ENCODE assay signal across 15 cellular contexts in genomic region chr3:66554178-66554577, GRCh38. TPM values are rescaled to one million over a fixed set of nuclear protein-coding genes. Genes with fewer than 3 reads are reported as not detected.
A peak's percentile ranks its signal among the peaks of the same experiment; 100 is the strongest.
DNase-seq lines count a peak whose midpoint lies in the region; ATAC-seq, FAIRE-seq and TF ChIP-seq lines count a peak whose summit lies in the region.
"Had no signal": no experiment of that assay in that cellular context is flagged by ENCODE, and none has a peak within 500 bp of the region (broad histone marks: within the 10 kb centered on the region; RNA-seq: fewer than 3 reads in every experiment).

No MANE protein-coding gene starts in this region.

- no peak overlapping the region for H2BK20ac ChIP-seq in IMR-90 (ENCODE audit: low read depth, low read length)

- peaks cover 6% of the 10 kb centered on the region for H3K9me1 ChIP-seq in IMR-90 (ENCODE audit: insufficient read depth, low read length)

- H3K4me1 ChIP-seq in IMR-90 (ENCODE audit: control insufficient read depth, insufficient read depth, low read length) (no peaks in the 10 kb centered on the region), gastroesophageal sphincter (peaks cover 0 to 21% (median 0%) of the 10 kb centered on the region in 3 donors), trophoblast cell (ENCODE audit: control insufficient read depth in 1 of 2, insufficient read depth in 2 of 2, low read length in 2 of 2) (no peaks in the 10 kb centered on the region)
- H3K4me1 ChIP-seq: BE2C, gastrocnemius medialis had no signal

- no peak overlapping the region for H4K12ac ChIP-seq in trophoblast cell (ENCODE audit: low read depth, low read length)

- H2BK120ac ChIP-seq in IMR-90 (ENCODE audit: low read depth, low read length) (no peak overlapping the region; the same call in 1 of the 2 replicates), trophoblast cell (ENCODE audit: insufficient read depth, low read length, poor library complexity) (no peak overlapping the region)

- no peak overlapping the region for H3K4me3 ChIP-seq in IMR-90 (ENCODE audit: insufficient read depth, low read depth, low read length)
- H3K4me3 ChIP-seq in bronchial epithelial cell (ENCODE audit: low read depth, low read length), result no peak overlapping the region
- no peak overlapping the region for H3K4me3 ChIP-seq in gastroesophageal sphincter
- H3K4me3 ChIP-seq in trophoblast cell (ENCODE audit: low read depth, low read length), result no peak overlapping the region
- H3K4me3 ChIP-seq: gastrocnemius medialis had no signal

- no TSS peak for BruUV-seq in IMR-90 (replicated peaks; lab: Mats Ljungman, UMichigan)

- H4K91ac ChIP-seq in IMR-90 (ENCODE audit: insufficient read depth, low read depth, low read length), result no peak overlapping the region
- no peak overlapping the region for H4K91ac ChIP-seq in trophoblast cell (ENCODE audit: low read depth, low read length)

- H3K79me2 ChIP-seq in trophoblast cell (ENCODE audit: control insufficient read depth, insufficient read depth, low read length, poor library complexity), result no peaks in the 10 kb centered on the region

- H3K18ac ChIP-seq in IMR-90 (ENCODE audit: low read depth, low read length) (no peak overlapping the region), trophoblast cell (ENCODE audit: low read length) (no peak overlapping the region)

- POLR2A ChIA-PET in IMR-90 (lab: Charles Lee; ENCODE audit: unreplicated experiment), result no interaction called here

- intact Hi-C loops in IMR-90 (cut with micrococcal nuclease), result no loop called here

- H2AFZ ChIP-seq in IMR-90 (replicated peaks; ENCODE audit: low read length, poor library complexity), result no peak overlapping the region
- no peak overlapping the region for H2AFZ ChIP-seq in trophoblast cell (ENCODE audit: insufficient read depth, low read length, poor library complexity)

- CTCF ChIA-PET in IMR-90 (lab: Yijun Ruan, JAX), result no interaction called here

- H3K14ac ChIP-seq in IMR-90 (replicated peaks; ENCODE audit: low read depth, low read length) (no peak overlapping the region), trophoblast cell (ENCODE audit: low read length) (no peak overlapping the region)

- no peak for TF ChIP-seq RAD21 in IMR-90 (IDR thresholded peaks at IDR 0.05; ENCODE audit: low read length)

- dilution Hi-C loops in IMR-90 (cut with HindIII; ENCODE audit: low sequenced_read_pairs, unreplicated experiment), result no loop called here

- peak; percentile 8 for DNase-seq in AG09319 (ENCODE audit: extremely low read depth, low read depth)
- peak; percentile 65 for DNase-seq in IMR-90
- peak; percentile 30 for DNase-seq in bronchial epithelial cell (ENCODE audit: low read depth)
- peak; percentile 55 for DNase-seq in iris pigment epithelial cell (ENCODE audit: low read depth)
- DNase-seq in superior temporal gyrus (ENCODE audit: extremely low spot score), result no peak
- DNase-seq in trophoblast cell, result no peak
- no peak for DNase-seq in kidney tubule cell (ENCODE audit: low spot score)
- DNase-seq: activated gamma-delta T cell; BE2C; DMS79; gastrocnemius medialis; KG1; stimulated activated CD4-positive, alpha-beta T cell treated with anti-CD3 and anti-CD28 coated beads, Interleukin-4, amount 100 ng/mL, for 4 hours had no signal

- ATAC-seq in IMR-90 (ENCODE audit: low read depth) (peak; percentile 40), gastroesophageal sphincter (no peak)
- ATAC-seq: gastrocnemius medialis, HCT116 had no signal

- H2AK5ac ChIP-seq in IMR-90 (ENCODE audit: low read depth, low read length), result no peak overlapping the region
- H2AK5ac ChIP-seq in trophoblast cell (ENCODE audit: low read length), result no peak overlapping the region

- H3K23ac ChIP-seq in IMR-90 (ENCODE audit: low read depth, low read length) (no peak overlapping the region), trophoblast cell (ENCODE audit: low read length) (no peak overlapping the region)

- no peak overlapping the region for H2BK12ac ChIP-seq in trophoblast cell (ENCODE audit: low read length)

- TF ChIP-seq POLR2A in IMR-90 (IDR thresholded peaks at IDR 0.05; ENCODE audit: low read depth, low read length), result no peak
- no peak for TF ChIP-seq POLR2A in gastroesophageal sphincter (IDR thresholded peaks at IDR 0.05)

- TF ChIP-seq EP300 in gastroesophageal sphincter (IDR thresholded peaks at IDR 0.05), result no peak

- H3K27ac ChIP-seq in IMR-90 (ENCODE audit: insufficient read depth, low read length) (no peak overlapping the region), gastroesophageal sphincter (no peak overlapping the region), trophoblast cell (ENCODE audit: low read depth, low read length) (no peak overlapping the region)
- H3K27ac ChIP-seq: gastrocnemius medialis had no signal

- H3K27me3 ChIP-seq in IMR-90 (ENCODE audit: control insufficient read depth, insufficient read depth, low read length), result no peaks in the 10 kb centered on the region
- H3K27me3 ChIP-seq in bronchial epithelial cell (ENCODE audit: control insufficient read depth, insufficient read depth, low read length), result no peaks in the 10 kb centered on the region
- no peaks in the 10 kb centered on the region for H3K27me3 ChIP-seq in gastroesophageal sphincter
- no peaks in the 10 kb centered on the region for H3K27me3 ChIP-seq in trophoblast cell (ENCODE audit: insufficient read depth, low read length)
- H3K27me3 ChIP-seq: BE2C, gastrocnemius medialis had no signal

- peak overlapping the region; percentile 53; the same call in 1 of the 2 replicates for H3K4me2 ChIP-seq in IMR-90 (ENCODE audit: low read depth, low read length)
- H3K4me2 ChIP-seq in trophoblast cell (ENCODE audit: low read length), result no peak overlapping the region

- no peak overlapping the region for H3K9ac ChIP-seq in IMR-90 (ENCODE audit: low read depth, low read length)
- H3K9ac ChIP-seq in trophoblast cell (ENCODE audit: low read length), result no peak overlapping the region

- peak overlapping the region; percentile 40 for H2BK5ac ChIP-seq in IMR-90 (ENCODE audit: low read depth, low read length, poor library complexity, severe bottlenecking)
- H2BK5ac ChIP-seq in trophoblast cell (ENCODE audit: low read depth, low read length, poor library complexity), result no peak overlapping the region

- H4K8ac ChIP-seq in IMR-90 (ENCODE audit: low read depth in 2 of 2, low read length in 2 of 2) (no peak overlapping the region; a peak in 1 of 4 replicates), trophoblast cell (ENCODE audit: low read depth, low read length) (no peak overlapping the region)

- in situ Hi-C loops in IMR-90 (cut with MboI; ENCODE audit: low sequenced_read_pairs), result no loop called here

- no peaks in the 10 kb centered on the region for H4K20me1 ChIP-seq in IMR-90 (ENCODE audit: insufficient read depth, low read length)

- H4K5ac ChIP-seq in IMR-90 (ENCODE audit: low read depth, low read length), result no peak overlapping the region

- no peak overlapping the region for H2AK9ac ChIP-seq in IMR-90 (replicated peaks; ENCODE audit: low read depth, low read length, poor library complexity)

- no peaks in the 10 kb centered on the region for H3K79me1 ChIP-seq in IMR-90 (ENCODE audit: low read depth in 1 of 2, low read length in 2 of 2)
- no peaks in the 10 kb centered on the region for H3K79me1 ChIP-seq in trophoblast cell (ENCODE audit: low read length)

- H3K36me3 ChIP-seq in IMR-90 (ENCODE audit: control insufficient read depth, insufficient read depth, low read length) (no peaks in the 10 kb centered on the region), bronchial epithelial cell (ENCODE audit: control insufficient read depth, insufficient read depth, low read length) (no peaks in the 10 kb centered on the region), gastroesophageal sphincter (no peaks in the 10 kb centered on the region), trophoblast cell (ENCODE audit: control insufficient read depth in 1 of 2, insufficient read depth in 2 of 2, low read length in 2 of 2) (no peaks in the 10 kb centered on the region)
- H3K36me3 ChIP-seq: BE2C, gastrocnemius medialis had no signal

- H3K9me3 ChIP-seq in IMR-90 (ENCODE audit: control insufficient read depth, insufficient read depth, low read length) (no peaks in the 10 kb centered on the region), gastroesophageal sphincter (no peaks in the 10 kb centered on the region), trophoblast cell (ENCODE audit: insufficient read depth, low read depth, low read length) (no peaks in the 10 kb centered on the region)
- H3K9me3 ChIP-seq: BE2C, gastrocnemius medialis had no signal

- no CpG with 5 or more reads among the region's 1 CpG for WGBS in IMR-90 (ENCODE audit: extremely low coverage in 2 of 2, insufficient read length in 1 of 2), 2 experiments
- 96 to 100% methylated on average over 1 of the region's 1 CpG for WGBS in gastroesophageal sphincter (ENCODE audit: low coverage in 1 of 2), 2 donors
- WGBS in trophoblast cell (ENCODE audit: extremely low coverage, insufficient coverage, insufficient read length), result no CpG with 5 or more reads among the region's 1 CpG

- no peak for FAIRE-seq in bronchial epithelial cell (lab: Jason Lieb, UNC)

- no peak overlapping the region for H3K56ac ChIP-seq in IMR-90 (ENCODE audit: extremely low read depth, insufficient read depth, low read length)

- no peak overlapping the region for H2BK15ac ChIP-seq in IMR-90 (ENCODE audit: low read depth, low read length)

- TF ChIP-seq CTCF in AG09319 (IDR thresholded peaks at IDR 0.05; ENCODE audit: low read depth, low read length), result no peak
- TF ChIP-seq CTCF in IMR-90 (conservative IDR thresholded peaks at IDR 0.05; ENCODE audit: low read depth, low read length), result no peak
- no peak for TF ChIP-seq CTCF in bronchial epithelial cell (IDR thresholded peaks at IDR 0.05; ENCODE audit: insufficient read depth, low read length, severe bottlenecking)
- TF ChIP-seq CTCF in gastroesophageal sphincter (IDR thresholded peaks at IDR 0.05), result no peak

- no peak overlapping the region for H3K4ac ChIP-seq in IMR-90 (ENCODE audit: low read depth, low read length)
- H3K4ac ChIP-seq in trophoblast cell (ENCODE audit: low read depth, low read length), result no peak overlapping the region

TF ChIP-seq in IMR-90, 13 proteins besides CTCF, POLR2A, EP300 and RAD21 (continues in another document):
- TF ChIP-seq MXI1 (IDR thresholded peaks at IDR 0.05; ENCODE audit: borderline replicate concordance, low read depth, low read length) (no peak), RFX5 (IDR thresholded peaks at IDR 0.05; ENCODE audit: low read depth, low read length) (no peak), MAFK (IDR thresholded peaks at IDR 0.05; ENCODE audit: low read depth, low read length) (peak; percentile 95), MAZ (IDR thresholded peaks at IDR 0.05; ENCODE audit: borderline replicate concordance, low read depth, low read length) (no peak)

RNA-seq across cellular contexts. Expression of gene LRIG1, which starts 53.4 kb away (rescaled TPM):
- total RNA-seq in IMR-90 (2012; rRNA removed) (69.2 and 87.8 TPM in 2 replicates), bronchial epithelial cell (11.6 and 30.9 TPM in 2 replicates), gastroesophageal sphincter (100 to 1,000 TPM; 104 to 217 (median 157) TPM)
- polyA plus RNA-seq in IMR-90 (2012; rRNA removed), result 55.9 and 62.8 TPM in 2 replicates
- 35.1 and 74.2 TPM in 2 replicates for polyA plus RNA-seq in IMR-90 (2012; cell fraction: cytosol; rRNA removed)
- polyA plus RNA-seq in IMR-90 (2012; cell fraction: nucleus; rRNA removed; ENCODE audit: low replicate concordance), result 87.7 and 98.9 TPM in 2 replicates
- polyA plus RNA-seq in trophoblast cell (2013), result 0.33 and 0.42 TPM in 2 replicates

Comparison
In these comparisons a context has a peak if more than half of its experiments do, and no peak if none do; other contexts are left out.
1. DNase-seq: peak in AG09319 (single experiment), IMR-90 (single experiment), bronchial epithelial cell (single experiment) and iris pigment epithelial cell (single experiment); none in superior temporal gyrus (single experiment), trophoblast cell (0 of 2) and kidney tubule cell (single experiment).